ENCODE assay signal across 26 cellular contexts in genomic region chr6:160457843-160458242, GRCh38.
"Had no signal": no experiment of that assay in that cellular context is flagged by ENCODE, and none has a peak within 500 bp of the region (broad histone marks: within the 10 kb centered on the region; RNA-seq: fewer than 3 reads in every experiment).

No MANE protein-coding gene starts in this region.

- H3K4me3 ChIP-seq: hepatocyte, pancreas, right lobe of liver, stomach, testis, upper lobe of left lung had no signal

- H3K9me3 Mint-ChIP-seq: activated B cell treated with CpG ODN at 0.5 μM for 24 hours; activated CD4-positive, alpha-beta memory T cell treated with anti-CD3 and anti-CD28 coated beads for 36 hours; activated naive CD8-positive, alpha-beta T cell treated with anti-CD3 and anti-CD28 coated beads, Interleukin-2, amount 50 U/mL, for 24 hours; activated T-helper 17 cell treated with anti-CD3 and anti-CD28 coated beads, Interleukin-2, amount 50 U/mL, for 72 hours; endodermal cell had no signal

- H3K36me3 ChIP-seq: brain microvascular endothelial cell, pancreas, stomach, upper lobe of left lung had no signal

- H3K4me3 Mint-ChIP-seq: activated B cell treated with CpG ODN at 0.5 μM for 24 hours; activated CD4-positive, alpha-beta memory T cell treated with anti-CD3 and anti-CD28 coated beads for 36 hours; activated CD8-positive, alpha-beta memory T cell treated with anti-CD3 and anti-CD28 coated beads, Interleukin-2, amount 10 ng/mL, durations not matched to agents 7 days and 5 days; activated naive CD8-positive, alpha-beta T cell treated with anti-CD3 and anti-CD28 coated beads, Interleukin-2, amount 50 U/mL, for 24 hours; activated T-helper 17 cell treated with anti-CD3 and anti-CD28 coated beads, Interleukin-2, amount 50 U/mL, for 72 hours; endodermal cell; naive thymus-derived CD4-positive, alpha-beta T cell; T-helper 1 cell treated with Interleukin-12 subunit alpha and Interleukin-12 subunit beta and Interleukin-4 antibody, amounts not matched to agents 30 μg/mL and 1 μg/mL, for 36 hours had no signal

- H3K27ac ChIP-seq: brain microvascular endothelial cell, epithelial cell of prostate, foreskin keratinocyte, hepatocyte, pancreas, right lobe of liver, stomach, testis, upper lobe of left lung had no signal

- H3K4me1 Mint-ChIP-seq: endodermal cell had no signal

- DNase-seq: activated B cell treated with CpG ODN at 0.5 μM for 24 hours; activated CD4-positive, alpha-beta memory T cell treated with anti-CD3 and anti-CD28 coated beads for 36 hours; activated CD4-positive, alpha-beta T cell treated with anti-CD3 and anti-CD28 coated beads for 4 hours; activated CD8-positive, alpha-beta memory T cell treated with anti-CD3 and anti-CD28 coated beads, Interleukin-2, amount 10 ng/mL, durations not matched to agents 7 days and 5 days; activated naive CD4-positive, alpha-beta T cell treated with Interleukin-2 at 50 U/mL for 16 hours; activated naive CD8-positive, alpha-beta T cell treated with anti-CD3 and anti-CD28 coated beads, Interleukin-2, amount 50 U/mL, for 24 hours; anterior cingulate cortex; brain microvascular endothelial cell; central memory CD4-positive, alpha-beta T cell; endodermal cell; foreskin keratinocyte; left cardiac atrium; mesenchymal stem cell; naive thymus-derived CD4-positive, alpha-beta T cell; pancreas; right lobe of liver; small intestine; stimulated activated CD4-positive, alpha-beta T cell treated with anti-CD3 and anti-CD28 coated beads, Interleukin-15, amount 100 ng/mL, for 24 hours; stimulated activated CD4-positive, alpha-beta T cell treated with anti-CD3 and anti-CD28 coated beads, Interleukin-2, amount 100 ng/mL, for 48 hours; stomach; testis; upper lobe of left lung had no signal

- H3K27me3 Mint-ChIP-seq: activated T-helper 17 cell treated with anti-CD3 and anti-CD28 coated beads, Interleukin-2, amount 50 U/mL, for 72 hours had no signal

- H3K27me3 ChIP-seq: brain microvascular endothelial cell, foreskin keratinocyte, hepatocyte, pancreas, right lobe of liver, stomach, testis, upper lobe of left lung had no signal

- H3K9me3 ChIP-seq: pancreas, right lobe of liver, stomach, testis, upper lobe of left lung had no signal

- H3K4me1 ChIP-seq: testis had no signal

- H3K27ac Mint-ChIP-seq: activated B cell treated with CpG ODN at 0.5 μM for 24 hours; activated CD4-positive, alpha-beta memory T cell treated with anti-CD3 and anti-CD28 coated beads for 36 hours; activated CD8-positive, alpha-beta memory T cell treated with anti-CD3 and anti-CD28 coated beads, Interleukin-2, amount 10 ng/mL, durations not matched to agents 7 days and 5 days; activated naive CD8-positive, alpha-beta T cell treated with anti-CD3 and anti-CD28 coated beads, Interleukin-2, amount 50 U/mL, for 24 hours; activated T-helper 17 cell treated with anti-CD3 and anti-CD28 coated beads, Interleukin-2, amount 50 U/mL, for 72 hours; endodermal cell; naive thymus-derived CD4-positive, alpha-beta T cell; T-helper 1 cell treated with Interleukin-12 subunit alpha and Interleukin-12 subunit beta and Interleukin-4 antibody, amounts not matched to agents 30 μg/mL and 1 μg/mL, for 36 hours had no signal
